11 cellular contexts compared by ENCODE assay signal in the genomic region with DNA sequence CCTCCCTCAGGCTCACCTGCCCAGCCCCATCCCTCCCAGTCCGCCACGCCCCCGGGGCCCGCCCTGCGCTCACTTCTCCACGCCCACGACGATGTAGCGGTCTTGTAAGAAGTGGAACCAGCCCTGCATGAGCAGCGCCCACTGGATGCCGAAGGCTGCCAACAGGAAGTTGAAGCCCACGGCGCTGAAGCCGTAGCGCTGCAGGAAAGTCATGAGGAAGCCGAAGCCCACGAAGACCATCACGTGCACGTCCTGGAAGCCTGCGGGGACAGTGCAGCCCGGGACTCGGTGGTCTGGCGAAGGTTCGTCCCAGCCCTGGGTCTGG. TPM values are rescaled to one million over a fixed set of nuclear protein-coding genes. Genes with fewer than 3 reads are reported as not detected.
DNase-seq lines count a peak whose midpoint lies in the region; ATAC-seq and TF ChIP-seq lines count a peak whose summit lies in the region.
"Had no signal": no experiment of that assay in that cellular context is flagged by ENCODE, and none has a peak within 500 bp of the region (broad histone marks: within the 10 kb centered on the region; RNA-seq: fewer than 3 reads in every experiment).

No MANE protein-coding gene starts in this region.

- intact Hi-C loops in left lung (cut with DNase I) (no loop called here), thyroid gland (cut with DNase I) (no loop called here)

- H3K4me3 Mint-ChIP-seq in type B pancreatic cell = no peak overlapping the region

- H3K36me3 ChIP-seq in left lung (no peaks in the 10 kb centered on the region), thyroid gland (no peaks in the 10 kb centered on the region)

- no peaks in the 10 kb centered on the region for H3K4me1 Mint-ChIP-seq in type B pancreatic cell (ENCODE audit: unreplicated experiment)

- no peak overlapping the region for H3K4me3 ChIP-seq in left lung
- H3K4me3 ChIP-seq in thyroid gland (replicated peaks in 1 of 3) = no peak overlapping the region

- H3K36me3 Mint-ChIP-seq in type B pancreatic cell = no peaks in the 10 kb centered on the region

- TF ChIP-seq POLR2A in thyroid gland (IDR thresholded peaks at IDR 0.05) = no peak

- DNase-seq in activated gamma-delta T cell treated with Interleukin-2 at 50 U/mL for 16 hours (peak; percentile 17), activated gamma-delta T cell (lab: John Stamatoyannopoulos, UW) (no peak), left lung (peak in 1 of 2 donors; percentile 83), thyroid gland (peak; percentile 8 to 12), DMS153 (lab: John Stamatoyannopoulos, UW) (no peak), NCI-H1105 (lab: John Stamatoyannopoulos, UW) (no peak), type B pancreatic cell (ENCODE audit: extremely low spot score, unreplicated experiment) (no peak)
- DNase-seq in activated CD8-positive, alpha-beta memory T cell treated with anti-CD3 and anti-CD28 coated beads for 24 hours = peak; percentile 70
- DNase-seq: dermis blood vessel endothelial cell had no signal

- H3K27ac ChIP-seq in left lung (no peak overlapping the region), thyroid gland (no peak overlapping the region)

- H3K9me3 ChIP-seq in left lung (no peaks in the 10 kb centered on the region), thyroid gland (no peaks in the 10 kb centered on the region)

- no peaks in the 10 kb centered on the region for H3K4me1 ChIP-seq in left lung
- H3K4me1 ChIP-seq in thyroid gland = no peaks in the 10 kb centered on the region

- no peak overlapping the region for H3K27ac Mint-ChIP-seq in type B pancreatic cell

- TF ChIP-seq CTCF in left lung (IDR thresholded peaks at IDR 0.05) = no peak
- no peak for TF ChIP-seq CTCF in thyroid gland (IDR thresholded peaks at IDR 0.05)
- no peak for TF ChIP-seq CTCF in type B pancreatic cell (conservative IDR thresholded peaks at IDR 0.05)

- no peaks in the 10 kb centered on the region for H3K9me3 Mint-ChIP-seq in type B pancreatic cell

- H3K27me3 Mint-ChIP-seq in type B pancreatic cell = peaks cover 68% of the 10 kb centered on the region

- peak; percentile 53 for ATAC-seq in left lung

- WGBS in thyroid gland, 2 donors = 19% methylated on average over 21 of the region's 24 CpGs; no CpG with 5 or more reads in 1 of the 2 donors

- H3K27me3 ChIP-seq in left lung = peaks cover 0 to 82% of the 10 kb centered on the region in 2 donors
- no peaks in the 10 kb centered on the region for H3K27me3 ChIP-seq in thyroid gland

RNA-seq across cellular contexts. Expression of gene RHCG, which starts 9.7 kb away (rescaled TPM):
- not detected for total RNA-seq in left lung
- total RNA-seq in thyroid gland = not detected
- total RNA-seq in type B pancreatic cell (ENCODE audit: low replicate concordance) = 13.4 and 22.4 TPM in 2 replicates
- total RNA-seq: dermis blood vessel endothelial cell; lung microvascular endothelial cell; T-helper 1 cell treated with Interleukin-12 subunit alpha and Interleukin-12 subunit beta and Interleukin-4 antibody, amounts not matched to agents 30 ng/mL and 1 ng/mL, for 36 hours had no signal

Comparison
In these comparisons a context has a peak if more than half of its experiments do, and no peak if none do; other contexts are left out.
1. DNase-seq: peak in activated gamma-delta T cell treated with Interleukin-2 at 50 U/mL for 16 hours (single experiment), activated CD8-positive, alpha-beta memory T cell treated with anti-CD3 and anti-CD28 coated beads for 24 hours (single experiment) and thyroid gland (2 of 2); none in activated gamma-delta T cell (single experiment), DMS153 (single experiment), NCI-H1105 (single experiment) and type B pancreatic cell (single experiment).
2. RNA of gene RHCG, which starts 9.7 kb away (total RNA-seq): 13.4 to 22.4 TPM in type B pancreatic cell; not detected in thyroid gland and not detected in left lung; every median in the first group is over 10 times any median in the second.